ENCODE assay signal across 15 cellular contexts in genomic region chrX:10974920-10975319, GRCh38.
DNase-seq lines count a peak whose midpoint lies in the region; TF ChIP-seq lines count a peak whose summit lies in the region.
"Had no signal": no experiment of that assay in that cellular context is flagged by ENCODE, and none has a peak within 500 bp of the region (broad histone marks: within the 10 kb centered on the region; RNA-seq: fewer than 3 reads in every experiment).

No MANE protein-coding gene starts in this region.

- no peak for DNase-seq in HEK293T (ENCODE audit: extremely low spot score)
- peak; percentile 21 for DNase-seq in M059J (ENCODE audit: low read depth)
- peak; percentile 10 for DNase-seq in myocyte (ENCODE audit: low read depth)
- no peak for DNase-seq in NCI-H748 treated with DMSO at 0.1 percent for 48 hours (lab: John Stamatoyannopoulos, UW)
- no peak for DNase-seq in amygdala (lab: John Stamatoyannopoulos, UW)
- DNase-seq in MV-4-11 (lab: John Stamatoyannopoulos, UW): no peak
- DNase-seq: CD4-positive, CD25-positive, alpha-beta regulatory T cell; CD8-positive, alpha-beta T cell; DMS 273 treated with DMSO at 0.1 percent for 48 hours; DMS79; EL; GDM1; GM23248; H7; HCEC 1CT had no signal

- CTCF ChIA-PET in HEK293T (lab: Yijun Ruan, JAX): no interaction called here

- POLR2A ChIA-PET in HEK293T (lab: Yijun Ruan, JAX): no interaction called here

TF ChIP-seq in HEK293T, 16 proteins besides CTCF, POLR2A, EP300 and RAD21:
- TF ChIP-seq PKNOX1 (IDR thresholded peaks at IDR 0.05) (peak; percentile 32; the same call in 1 of the 2 replicates), FOXA1 (IDR thresholded peaks at IDR 0.05) (no peak)

Comparison
In these comparisons a context has a peak if more than half of its experiments do, and no peak if none do; other contexts are left out.
1. DNase-seq: peak in M059J (single experiment) and myocyte (single experiment); none in HEK293T (single experiment), NCI-H748 treated with DMSO at 0.1 percent for 48 hours (single experiment), amygdala (0 of 56) and MV-4-11 (single experiment).